In genomic region chr17:74756891-74757290, GRCh38 we compare ENCODE assay signal across 13 cellular contexts. TPM values are rescaled to one million over a fixed set of nuclear protein-coding genes. Genes with fewer than 3 reads are reported as not detected.
A peak's percentile ranks its signal among the peaks of the same experiment; 100 is the strongest.
DNase-seq lines count a peak whose midpoint lies in the region; ATAC-seq and TF ChIP-seq lines count a peak whose summit lies in the region.
"Had no signal": no experiment of that assay in that cellular context is flagged by ENCODE, and none has a peak within 500 bp of the region (broad histone marks: within the 10 kb centered on the region; RNA-seq: fewer than 3 reads in every experiment).

No MANE protein-coding gene starts in this region.

- no peak for DNase-seq in DND-41
- no peak for DNase-seq in adrenal gland
- no peak for DNase-seq in naive thymus-derived CD4-positive, alpha-beta T cell
- no peak for DNase-seq in HK-2 (ENCODE audit: unreplicated experiment)
- DNase-seq: central memory CD4-positive, alpha-beta T cell; NCI-H1417 had no signal

- H3K27me3 Mint-ChIP-seq in naive thymus-derived CD4-positive, alpha-beta T cell, result no peaks in the 10 kb centered on the region
- H3K27me3 Mint-ChIP-seq: B cell had no signal

- H3K27me3 ChIP-seq in BLaER1 treated with 17β-estradiol and CSF1 and Interleukin-3, amounts not matched to agents 10 nM and 100 nM, result no peaks in the 10 kb centered on the region
- H3K27me3 ChIP-seq in DND-41 (ENCODE audit: insufficient read depth, low read length, poor library complexity), result no peaks in the 10 kb centered on the region
- H3K27me3 ChIP-seq in adrenal gland, result no peaks in the 10 kb centered on the region
- no peaks in the 10 kb centered on the region for H3K27me3 ChIP-seq in naive thymus-derived CD4-positive, alpha-beta T cell (ENCODE audit: control insufficient read depth in 2 of 2, insufficient read depth in 2 of 2, low read length in 2 of 2)

- ATAC-seq in DND-41 (ENCODE audit: insufficient read depth, low read depth) (no peak), GM21723 (IDR thresholded peaks at IDR 0.05; ENCODE audit: unreplicated experiment) (no peak), GM21423 (IDR thresholded peaks at IDR 0.05; ENCODE audit: unreplicated experiment) (no peak), GM21367 (IDR thresholded peaks at IDR 0.05; ENCODE audit: unreplicated experiment) (no peak)
- no peak for ATAC-seq in naive thymus-derived CD4-positive, alpha-beta T cell

- no peak overlapping the region for H2AFZ ChIP-seq in DND-41 (ENCODE audit: low read depth, low read length)

- H3K36me3 ChIP-seq in BLaER1 treated with 17β-estradiol and CSF1 and Interleukin-3, amounts not matched to agents 10 nM and 100 nM, result peaks cover 0 to 62% (median 28%) of the 10 kb centered on the region in 11 experiments; a peak in 15 of 22 replicates
- H3K36me3 ChIP-seq in DND-41 (ENCODE audit: insufficient read depth, low read length) (peaks cover 72% of the 10 kb centered on the region), adrenal gland (replicated peaks in 1 of 2) (no peaks in the 10 kb centered on the region)
- peaks cover 0 to 29% (median 3%) of the 10 kb centered on the region in 3 experiments for H3K36me3 ChIP-seq in naive thymus-derived CD4-positive, alpha-beta T cell (ENCODE audit: control insufficient read depth in 2 of 3, insufficient read depth in 3 of 3, low read length in 3 of 3)

- no peak for TF ChIP-seq POLR2A in adrenal gland (IDR thresholded peaks at IDR 0.05)

- H3K4me1 ChIP-seq in BLaER1 treated with 17β-estradiol and CSF1 and Interleukin-3, amounts not matched to agents 10 nM and 100 nM, result peaks cover 83 to 100% (median 99%) of the 10 kb centered on the region in 10 experiments
- H3K4me1 ChIP-seq in DND-41 (ENCODE audit: insufficient read depth, low read length) (peaks cover 80% of the 10 kb centered on the region), adrenal gland (replicated peaks in 1 of 2) (peaks cover 52 to 63% of the 10 kb centered on the region in 2 donors)
- H3K4me1 ChIP-seq in naive thymus-derived CD4-positive, alpha-beta T cell (ENCODE audit: control insufficient read depth in 2 of 2, insufficient read depth in 2 of 2, low read length in 2 of 2), result peaks cover 93 to 95% of the 10 kb centered on the region in 2 donors

- peak overlapping the region; percentile 88 to 100 (median 96) for H3K4me2 ChIP-seq in BLaER1 treated with 17β-estradiol and CSF1 and Interleukin-3, amounts not matched to agents 10 nM and 100 nM
- peak overlapping the region; percentile 32 for H3K4me2 ChIP-seq in DND-41 (ENCODE audit: insufficient read depth, low read length)

- H3K9me3 Mint-ChIP-seq in naive thymus-derived CD4-positive, alpha-beta T cell, result no peaks in the 10 kb centered on the region
- H3K9me3 Mint-ChIP-seq: activated T-helper 1 cell treated with anti-CD3 and anti-CD28 coated beads, Interleukin-12 subunit alpha, Interleukin-12 subunit beta, Interleukin-2, Interleukin-4 antibody, amounts not matched to agents 30 ng/mL and 10 ng/mL and 1 ng/mL, durations not matched to agents 14 hours and 24 hours and 36 hours had no signal

- H3K4me3 Mint-ChIP-seq in naive thymus-derived CD4-positive, alpha-beta T cell, result peak overlapping the region; percentile 21 to 92 (median 50)
- H3K4me3 Mint-ChIP-seq: activated T-helper 1 cell treated with anti-CD3 and anti-CD28 coated beads, Interleukin-12 subunit alpha, Interleukin-12 subunit beta, Interleukin-2, Interleukin-4 antibody, amounts not matched to agents 30 ng/mL and 10 ng/mL and 1 ng/mL, durations not matched to agents 14 hours and 24 hours and 36 hours; B cell had no signal

- peaks cover 100% of the 10 kb centered on the region for H3K79me2 ChIP-seq in DND-41 (ENCODE audit: insufficient read depth, low read length)

- peak overlapping the region in 7 of 11 experiments; percentile 65 to 96 (median 83); a peak in 11 of 22 replicates for H3K27ac ChIP-seq in BLaER1 treated with 17β-estradiol and CSF1 and Interleukin-3, amounts not matched to agents 10 nM and 100 nM
- peak overlapping the region; percentile 86 for H3K27ac ChIP-seq in DND-41 (ENCODE audit: low read length)
- peak overlapping the region in 4 of 5 donors; percentile 31 to 83 (median 76) for H3K27ac ChIP-seq in adrenal gland
- H3K27ac ChIP-seq in naive thymus-derived CD4-positive, alpha-beta T cell (ENCODE audit: low read depth, low read length), result peak overlapping the region; percentile 49

- no peak for TF ChIP-seq CTCF in DND-41 (IDR thresholded peaks at IDR 0.05; ENCODE audit: borderline replicate concordance, extremely low read depth, low read length, poor library complexity, severe bottlenecking)
- no peak for TF ChIP-seq CTCF in adrenal gland (IDR thresholded peaks at IDR 0.05)

- H3K4me1 Mint-ChIP-seq in naive thymus-derived CD4-positive, alpha-beta T cell, result peaks cover 64 to 94% (median 85%) of the 10 kb centered on the region in 7 donors

- intact Hi-C loops in adrenal gland (cut with DNase I), result no loop called here
- intact Hi-C loops in naive thymus-derived CD4-positive, alpha-beta T cell (cut with micrococcal nuclease), result loop anchor here in 1 of 2 donors (5.0 to 10.0 kb wide), 2 partner anchors 100 to 552 kb away; partner anchors contain the start of gene RPL38

- peaks cover 99 to 100% (median 100%) of the 10 kb centered on the region in 11 experiments for H4K20me1 ChIP-seq in BLaER1 treated with 17β-estradiol and CSF1 and Interleukin-3, amounts not matched to agents 10 nM and 100 nM
- peaks cover 91% of the 10 kb centered on the region for H4K20me1 ChIP-seq in DND-41 (ENCODE audit: insufficient read depth, low read length)

- POLR2A ChIA-PET in naive thymus-derived CD4-positive, alpha-beta T cell (lab: Charles Lee), result interaction anchor here (0.6 to 20.3 kb wide), 6 partner anchors 7 to 314 kb away, joined by 3 to 372 read pairs (median 26); partner anchors contain the start of genes NAT9 and RAB37

- CTCF ChIA-PET in naive thymus-derived CD4-positive, alpha-beta T cell (lab: Charles Lee), result interaction anchor here (6.5 to 14.1 kb wide), 2 partner anchors 11 to 18 kb away, joined by 56 to 165 read pairs; partner anchors contain the start of gene NAT9

- H3K9me3 ChIP-seq in BLaER1 treated with 17β-estradiol and CSF1 and Interleukin-3, amounts not matched to agents 10 nM and 100 nM (replicated peaks in 1 of 11), result no peaks in the 10 kb centered on the region
- H3K9me3 ChIP-seq in DND-41 (ENCODE audit: insufficient read depth, low read length, severe bottlenecking) (no peaks in the 10 kb centered on the region), adrenal gland (replicated peaks in 1 of 3) (no peaks in the 10 kb centered on the region)
- H3K9me3 ChIP-seq in naive thymus-derived CD4-positive, alpha-beta T cell (ENCODE audit: control insufficient read depth in 2 of 3, low read length in 3 of 3), result no peaks in the 10 kb centered on the region

- 69 to 86% (median 80%) methylated on average over 3 of the region's 3 CpGs; no CpG with 5 or more reads in 1 of the 4 donors for WGBS in adrenal gland, 4 donors

- peak overlapping the region in 3 of 10 experiments; percentile 46 to 60 (median 49); a peak in 4 of 20 replicates for H3K4me3 ChIP-seq in BLaER1 treated with 17β-estradiol and CSF1 and Interleukin-3, amounts not matched to agents 10 nM and 100 nM
- no peak overlapping the region for H3K4me3 ChIP-seq in DND-41 (ENCODE audit: low read depth in 1 of 2, low read length in 2 of 2)
- H3K4me3 ChIP-seq in adrenal gland, result no peak overlapping the region
- peak overlapping the region; percentile 11 for H3K4me3 ChIP-seq in naive thymus-derived CD4-positive, alpha-beta T cell (ENCODE audit: low read length)

- H3K36me3 Mint-ChIP-seq in naive thymus-derived CD4-positive, alpha-beta T cell, result peaks cover 4 to 14% (median 10%) of the 10 kb centered on the region in 5 donors

- peak overlapping the region in 8 of 9 donors; percentile 21 to 97 (median 86) for H3K27ac Mint-ChIP-seq in naive thymus-derived CD4-positive, alpha-beta T cell
- H3K27ac Mint-ChIP-seq: activated T-helper 1 cell treated with anti-CD3 and anti-CD28 coated beads, Interleukin-12 subunit alpha, Interleukin-12 subunit beta, Interleukin-2, Interleukin-4 antibody, amounts not matched to agents 30 ng/mL and 10 ng/mL and 1 ng/mL, durations not matched to agents 14 hours and 24 hours and 36 hours; B cell had no signal

- peak overlapping the region in 8 of 11 experiments; percentile 2 to 84 (median 63); a peak in 12 of 22 replicates for H3K9ac ChIP-seq in BLaER1 treated with 17β-estradiol and CSF1 and Interleukin-3, amounts not matched to agents 10 nM and 100 nM
- peak overlapping the region; percentile 26; the same call in 1 of the 2 replicates for H3K9ac ChIP-seq in DND-41 (ENCODE audit: low read depth, low read length)

RNA-seq across cellular contexts. Expression of gene NHERF1, which starts 8.5 kb away (rescaled TPM):
- 100 to 1,000 TPM; 146 to 277 (median 226) TPM for total RNA-seq in adrenal gland
- 100 to 1,000 TPM in 1 of 3 donors, 10 to 100 TPM in 2; 45.9 to 277 (median 57.8) TPM for polyA plus RNA-seq in adrenal gland
- 100 to 1,000 TPM in 4 of 5 experiments, 10 to 100 TPM in 1; 93.1 to 279 (median 156) TPM for total RNA-seq in naive thymus-derived CD4-positive, alpha-beta T cell
- 100 to 1,000 TPM; 273 to 393 TPM for polyA plus RNA-seq in naive thymus-derived CD4-positive, alpha-beta T cell

RNA-seq across cellular contexts. Expression of gene NAT9, which starts 19.3 kb away (rescaled TPM):
- 100 to 1,000 TPM in 1 of 8 donors, 10 to 100 TPM in 7; 23.1 to 149 (median 62.4) TPM for total RNA-seq in adrenal gland
- 100 to 1,000 TPM in 2 of 3 donors, 10 to 100 TPM in 1; 91.6 to 112 (median 104) TPM for polyA plus RNA-seq in adrenal gland
- 10 to 100 TPM; 41.4 to 78.8 (median 56.9) TPM for total RNA-seq in naive thymus-derived CD4-positive, alpha-beta T cell
- 10 to 100 TPM; 16.8 to 37.9 TPM for polyA plus RNA-seq in naive thymus-derived CD4-positive, alpha-beta T cell

RNA-seq across cellular contexts. Expression of gene RAB37, which starts 19.8 kb away (rescaled TPM):
- total RNA-seq in adrenal gland, result 1 to 10 TPM; 2.1 to 6.6 (median 3.6) TPM
- polyA plus RNA-seq in adrenal gland, result 1 to 10 TPM in 2 of 3 donors, under 1 TPM in 1; 0.57 to 2.3 (median 2.0) TPM
- total RNA-seq in naive thymus-derived CD4-positive, alpha-beta T cell, result 10 to 100 TPM; 23.6 to 58.5 (median 34.4) TPM
- polyA plus RNA-seq in naive thymus-derived CD4-positive, alpha-beta T cell, result 10 to 100 TPM; 30.4 to 30.7 TPM

RNA-seq across cellular contexts. Expression of gene CD300LF, which starts 44.2 kb away (rescaled TPM):
- total RNA-seq in adrenal gland, result 1 to 10 TPM in 6 of 8 donors, under 1 TPM in 1, not detected in 1; 0.88 to 6.3 (median 1.5) TPM
- 1 to 10 TPM in 2 of 3 donors, under 1 TPM in 1; 0.68 to 6.3 (median 1.0) TPM for polyA plus RNA-seq in adrenal gland
- 10 to 100 TPM in 1 of 5 experiments, 1 to 10 TPM in 1, under 1 TPM in 2, not detected in 1; 0.46 to 41.0 (median 2.7) TPM for total RNA-seq in naive thymus-derived CD4-positive, alpha-beta T cell
- not detected for polyA plus RNA-seq in naive thymus-derived CD4-positive, alpha-beta T cell
- total RNA-seq: activated T-helper 1 cell treated with anti-CD3 and anti-CD28 coated beads, Interleukin-12 subunit alpha, Interleukin-12 subunit beta, Interleukin-2, Interleukin-4 antibody, amounts not matched to agents 30 ng/mL and 10 ng/mL and 1 ng/mL, durations not matched to agents 14 hours and 24 hours and 36 hours; Right ventricle myocardium superior had no signal
